In genomic region chr1:47757226-47757975, GRCh38 we compare ENCODE assay signal across 21 cellular contexts.
DNase-seq lines count a peak whose midpoint lies in the region; ATAC-seq and TF ChIP-seq lines count a peak whose summit lies in the region.
"Had no signal": no experiment of that assay in that cellular context is flagged by ENCODE, and none has a peak within 500 bp of the region (broad histone marks: within the 10 kb centered on the region; RNA-seq: fewer than 3 reads in every experiment).

No MANE protein-coding gene starts in this region.

- H3K4me3 ChIP-seq in epithelial cell of esophagus (ENCODE audit: low read length), result no peak overlapping the region
- H3K4me3 ChIP-seq: A549, GM23248, HAP-1 had no signal

- no peak for ATAC-seq in activated naive CD4-positive, alpha-beta T cell treated with anti-CD3 and anti-CD28 coated beads, Interleukin-2, amount 50 U/mL, for 72 hours
- no peak for ATAC-seq in HG03442 (IDR thresholded peaks at IDR 0.05; ENCODE audit: unreplicated experiment)
- ATAC-seq: A549 had no signal

- H3K4me3 Mint-ChIP-seq in chondrocyte (ENCODE audit: unreplicated experiment), result no peak overlapping the region
- H3K4me3 Mint-ChIP-seq: B cell, CD14-positive monocyte had no signal

- H3K4me1 Mint-ChIP-seq in chondrocyte (ENCODE audit: low read depth), result peaks cover 14% of the 10 kb centered on the region
- H3K4me1 Mint-ChIP-seq: B cell, CD14-positive monocyte had no signal

- TF ChIP-seq CTCF in epithelial cell of esophagus (IDR thresholded peaks at IDR 0.05; ENCODE audit: insufficient read depth, low read depth, low read length, missing control alignments) (no peak), chondrocyte (IDR thresholded peaks at IDR 0.05) (no peak)

- DNase-seq in activated naive CD4-positive, alpha-beta T cell treated with anti-CD3 and anti-CD28 coated beads, Interleukin-2, amount 50 U/mL, for 72 hours (ENCODE audit: low spot score in 2 of 2), result no peak
- DNase-seq in activated naive CD4-positive, alpha-beta T cell treated with Interleukin-2 at 50 U/mL for 16 hours, result no peak
- DNase-seq in epithelial cell of esophagus (ENCODE audit: low read depth) (peak; percentile 50), mesenteric fat pad (ENCODE audit: low spot score) (peak; percentile 47), hepatic stellate cell (ENCODE audit: low spot score) (no peak), chondrocyte (ENCODE audit: low spot score) (no peak)
- DNase-seq in stimulated activated CD4-positive, alpha-beta T cell treated with anti-CD3 and anti-CD28 coated beads, Interleukin-1b, Interleukin-23, amount 100 ng/mL, for 48 hours, result no peak
- DNase-seq: GM23248, KG1, NCI-H1092 treated with DMSO at 0.1 percent for 48 hours, NCI-H146, NCI-H2029 treated with DMSO at 0.1 percent for 48 hours, NCI-H446 treated with DMSO at 0.1 percent for 48 hours, NCI-H526 treated with DMSO at 0.1 percent for 48 hours, RPMI8226, SHP77 treated with DMSO at 0.1 percent for 48 hours had no signal

- H3K27ac Mint-ChIP-seq in activated naive CD4-positive, alpha-beta T cell treated with anti-CD3 and anti-CD28 coated beads, Interleukin-2, amount 50 U/mL, for 72 hours, result peak overlapping the region; percentile 16 to 27
- no peak overlapping the region for H3K27ac Mint-ChIP-seq in chondrocyte (ENCODE audit: unreplicated experiment)
- H3K27ac Mint-ChIP-seq: B cell, CD14-positive monocyte had no signal

- no peaks in the 10 kb centered on the region for H3K9me3 Mint-ChIP-seq in activated naive CD4-positive, alpha-beta T cell treated with anti-CD3 and anti-CD28 coated beads, Interleukin-2, amount 50 U/mL, for 72 hours
- H3K9me3 Mint-ChIP-seq in chondrocyte (ENCODE audit: low read depth), result no peaks in the 10 kb centered on the region
- H3K9me3 Mint-ChIP-seq: CD14-positive monocyte had no signal

- H3K36me3 Mint-ChIP-seq in activated naive CD4-positive, alpha-beta T cell treated with anti-CD3 and anti-CD28 coated beads, Interleukin-2, amount 50 U/mL, for 72 hours, result no peaks in the 10 kb centered on the region
- no peaks in the 10 kb centered on the region for H3K36me3 Mint-ChIP-seq in chondrocyte (ENCODE audit: low read depth)
- H3K36me3 Mint-ChIP-seq: CD14-positive monocyte had no signal

- H3K27me3 Mint-ChIP-seq in chondrocyte (ENCODE audit: low read depth), result peaks cover 21% of the 10 kb centered on the region

Comparison
In these comparisons a context has a peak if more than half of its experiments do, and no peak if none do; other contexts are left out.
1. DNase-seq: peak in epithelial cell of esophagus (single experiment) and mesenteric fat pad (single experiment); none in activated naive CD4-positive, alpha-beta T cell treated with anti-CD3 and anti-CD28 coated beads, Interleukin-2, amount 50 U/mL, for 72 hours (0 of 2), activated naive CD4-positive, alpha-beta T cell treated with Interleukin-2 at 50 U/mL for 16 hours (single experiment), hepatic stellate cell (single experiment), stimulated activated CD4-positive, alpha-beta T cell treated with anti-CD3 and anti-CD28 coated beads, Interleukin-1b, Interleukin-23, amount 100 ng/mL, for 48 hours (single experiment) and chondrocyte (single experiment).